Comparison of ENCODE assay signal across 1 cellular context in the genomic region with DNA sequence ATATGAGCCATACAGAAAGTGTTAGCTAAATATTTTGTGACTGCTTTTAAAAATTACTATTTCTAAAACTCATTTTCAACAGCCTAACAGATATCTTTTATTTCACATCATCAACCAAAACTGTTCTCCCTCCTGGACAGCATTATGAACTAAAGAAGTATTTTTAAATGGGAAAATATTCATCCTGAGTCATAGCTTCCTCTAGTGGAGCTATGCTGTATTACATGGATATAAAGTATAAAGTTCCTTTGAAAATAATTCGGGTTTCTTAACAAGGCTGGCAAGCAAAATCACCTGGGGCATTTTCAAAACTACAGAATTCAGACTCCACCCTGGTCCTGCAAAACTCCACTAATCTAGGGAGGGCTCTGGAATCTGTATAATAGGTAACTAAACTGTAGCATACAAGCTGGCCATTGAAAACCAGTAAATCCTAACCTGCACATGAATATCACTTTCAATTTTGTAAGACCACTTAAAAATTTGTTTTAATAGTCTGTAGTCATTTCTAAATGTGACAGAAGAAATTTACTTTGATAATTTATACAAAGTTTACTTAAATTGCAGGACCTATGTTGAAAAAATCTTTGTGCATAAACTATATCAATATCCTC.
TF ChIP-seq lines count a peak whose summit lies in the region.

No MANE protein-coding gene starts in this region.

TF ChIP-seq in GM23338, 12 proteins besides CTCF, POLR2A, EP300 and RAD21 (continued from another document):
- TF ChIP-seq, protein P1, sequence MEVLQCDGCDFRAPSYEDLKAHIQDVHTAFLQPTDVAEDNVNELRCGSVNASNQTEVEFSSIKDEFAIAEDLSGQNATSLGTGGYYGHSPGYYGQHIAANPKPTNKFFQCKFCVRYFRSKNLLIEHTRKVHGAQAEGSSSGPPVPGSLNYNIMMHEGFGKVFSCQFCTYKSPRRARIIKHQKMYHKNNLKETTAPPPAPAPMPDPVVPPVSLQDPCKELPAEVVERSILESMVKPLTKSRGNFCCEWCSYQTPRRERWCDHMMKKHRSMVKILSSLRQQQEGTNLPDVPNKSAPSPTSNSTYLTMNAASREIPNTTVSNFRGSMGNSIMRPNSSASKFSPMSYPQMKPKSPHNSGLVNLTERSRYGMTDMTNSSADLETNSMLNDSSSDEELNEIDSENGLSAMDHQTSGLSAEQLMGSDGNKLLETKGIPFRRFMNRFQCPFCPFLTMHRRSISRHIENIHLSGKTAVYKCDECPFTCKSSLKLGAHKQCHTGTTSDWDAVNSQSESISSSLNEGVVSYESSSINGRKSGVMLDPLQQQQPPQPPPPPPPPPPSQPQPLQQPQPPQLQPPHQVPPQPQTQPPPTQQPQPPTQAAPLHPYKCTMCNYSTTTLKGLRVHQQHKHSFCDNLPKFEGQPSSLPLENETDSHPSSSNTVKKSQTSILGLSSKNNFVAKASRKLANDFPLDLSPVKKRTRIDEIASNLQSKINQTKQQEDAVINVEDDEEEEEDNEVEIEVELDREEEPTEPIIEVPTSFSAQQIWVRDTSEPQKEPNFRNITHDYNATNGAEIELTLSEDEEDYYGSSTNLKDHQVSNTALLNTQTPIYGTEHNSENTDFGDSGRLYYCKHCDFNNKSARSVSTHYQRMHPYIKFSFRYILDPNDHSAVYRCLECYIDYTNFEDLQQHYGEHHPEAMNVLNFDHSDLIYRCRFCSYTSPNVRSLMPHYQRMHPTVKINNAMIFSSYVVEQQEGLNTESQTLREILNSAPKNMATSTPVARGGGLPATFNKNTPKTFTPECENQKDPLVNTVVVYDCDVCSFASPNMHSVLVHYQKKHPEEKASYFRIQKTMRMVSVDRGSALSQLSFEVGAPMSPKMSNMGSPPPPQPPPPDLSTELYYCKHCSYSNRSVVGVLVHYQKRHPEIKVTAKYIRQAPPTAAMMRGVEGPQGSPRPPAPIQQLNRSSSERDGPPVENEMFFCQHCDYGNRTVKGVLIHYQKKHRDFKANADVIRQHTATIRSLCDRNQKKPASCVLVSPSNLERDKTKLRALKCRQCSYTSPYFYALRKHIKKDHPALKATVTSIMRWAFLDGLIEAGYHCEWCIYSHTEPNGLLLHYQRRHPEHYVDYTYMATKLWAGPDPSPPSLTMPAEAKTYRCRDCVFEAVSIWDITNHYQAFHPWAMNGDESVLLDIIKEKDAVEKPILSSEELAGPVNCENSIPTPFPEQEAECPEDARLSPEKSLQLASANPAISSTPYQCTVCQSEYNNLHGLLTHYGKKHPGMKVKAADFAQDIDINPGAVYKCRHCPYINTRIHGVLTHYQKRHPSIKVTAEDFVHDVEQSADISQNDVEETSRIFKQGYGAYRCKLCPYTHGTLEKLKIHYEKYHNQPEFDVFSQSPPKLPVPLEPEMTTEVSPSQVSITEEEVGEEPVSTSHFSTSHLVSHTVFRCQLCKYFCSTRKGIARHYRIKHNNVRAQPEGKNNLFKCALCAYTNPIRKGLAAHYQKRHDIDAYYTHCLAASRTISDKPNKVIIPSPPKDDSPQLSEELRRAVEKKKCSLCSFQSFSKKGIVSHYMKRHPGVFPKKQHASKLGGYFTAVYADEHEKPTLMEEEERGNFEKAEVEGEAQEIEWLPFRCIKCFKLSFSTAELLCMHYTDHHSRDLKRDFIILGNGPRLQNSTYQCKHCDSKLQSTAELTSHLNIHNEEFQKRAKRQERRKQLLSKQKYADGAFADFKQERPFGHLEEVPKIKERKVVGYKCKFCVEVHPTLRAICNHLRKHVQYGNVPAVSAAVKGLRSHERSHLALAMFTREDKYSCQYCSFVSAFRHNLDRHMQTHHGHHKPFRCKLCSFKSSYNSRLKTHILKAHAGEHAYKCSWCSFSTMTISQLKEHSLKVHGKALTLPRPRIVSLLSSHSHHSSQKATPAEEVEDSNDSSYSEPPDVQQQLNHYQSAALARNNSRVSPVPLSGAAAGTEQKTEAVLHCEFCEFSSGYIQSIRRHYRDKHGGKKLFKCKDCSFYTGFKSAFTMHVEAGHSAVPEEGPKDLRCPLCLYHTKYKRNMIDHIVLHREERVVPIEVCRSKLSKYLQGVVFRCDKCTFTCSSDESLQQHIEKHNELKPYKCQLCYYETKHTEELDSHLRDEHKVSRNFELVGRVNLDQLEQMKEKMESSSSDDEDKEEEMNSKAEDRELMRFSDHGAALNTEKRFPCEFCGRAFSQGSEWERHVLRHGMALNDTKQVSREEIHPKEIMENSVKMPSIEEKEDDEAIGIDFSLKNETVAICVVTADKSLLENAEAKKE (CRISPR knock-in tag; IDR thresholded peaks at IDR 0.05) = no peak
- TF ChIP-seq JUNB (IDR thresholded peaks at IDR 0.05; ENCODE audit: unreplicated experiment) = no peak
- no peak for TF ChIP-seq EZH2 (IDR thresholded peaks at IDR 0.05; ENCODE audit: low read depth, unreplicated experiment)
